8 cellular contexts compared by ENCODE assay signal in the genomic region with DNA sequence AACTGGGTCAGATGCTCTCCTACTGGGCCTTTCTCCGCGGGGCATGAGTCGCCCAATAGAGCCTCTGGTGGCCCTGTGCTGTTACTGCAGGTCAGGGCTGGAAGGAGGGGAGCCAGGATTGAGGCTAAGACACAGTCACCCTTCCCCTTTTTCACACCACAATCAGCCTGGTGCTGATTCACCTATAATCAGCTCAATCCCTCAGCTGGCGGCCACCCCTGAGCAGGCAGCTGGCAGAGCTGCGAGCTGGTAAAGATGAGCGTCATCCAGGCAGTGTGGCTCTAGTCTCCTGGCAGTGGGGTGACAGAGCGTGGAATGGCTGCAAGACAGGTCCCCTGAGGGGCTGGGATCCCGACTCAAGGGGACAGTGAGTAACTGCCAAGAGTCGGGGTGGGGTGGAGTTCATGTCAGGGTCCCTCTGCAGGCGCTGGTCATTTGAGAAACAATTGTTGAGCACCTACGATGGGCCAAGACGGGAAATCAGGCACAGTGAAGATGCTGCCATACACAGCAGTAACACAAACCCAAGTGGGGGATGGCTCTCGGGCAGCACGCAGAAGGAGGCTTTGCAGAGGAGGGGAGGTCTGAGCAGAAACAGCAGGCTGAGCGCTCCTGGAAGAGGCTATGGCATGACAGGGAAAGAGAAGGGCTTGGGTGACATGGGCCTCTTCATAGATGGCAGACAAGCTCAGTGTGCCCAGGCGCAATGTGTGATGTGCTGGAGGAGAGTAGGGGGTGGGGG. TPM values are rescaled to one million over a fixed set of nuclear protein-coding genes. Genes with fewer than 3 reads are reported as not detected.
A peak's percentile ranks its signal among the peaks of the same experiment; 100 is the strongest.
DNase-seq lines count a peak whose midpoint lies in the region; ATAC-seq and TF ChIP-seq lines count a peak whose summit lies in the region.

No MANE protein-coding gene starts in this region.

- in situ Hi-C loops in KBM-7 (cut with MboI; ENCODE audit: low pct_unique_long_range_greater_than_20kb, low sequenced_read_pairs) = no loop called here

- DNase-seq in GM10266 (ENCODE audit: extremely low spot score) (peak; percentile 80), KBM-7 (peak; percentile 93), T-cell (peak in 30 of 34 experiments; percentile 19 to 65 (median 46)), amygdala (lab: John Stamatoyannopoulos, UW) (peak in 38 of 56 donors; percentile 6 to 67 (median 32)), hypothalamus (lab: John Stamatoyannopoulos, UW) (peak in 39 of 51 donors; percentile 11 to 74 (median 39)), amniotic stem cell (lab: John Stamatoyannopoulos, UW) (no peak)
- peak; percentile 57 for DNase-seq in stimulated activated CD4-positive, alpha-beta T cell treated with anti-CD3 and anti-CD28 coated beads, Interleukin-12 subunit alpha, Interleukin-12 subunit beta, amount 100 ng/mL, for 4 hours

- peak; percentile 82 for TF ChIP-seq CTCF in GM10266 (IDR thresholded peaks at IDR 0.05; ENCODE audit: control insufficient read depth, insufficient read depth, low read depth, missing control alignments)

- CTCF ChIA-PET in T-cell (lab: Charles Lee) = interaction anchor here (0.6 to 1.0 kb wide), 4 partner anchors 37 to 202 kb away, joined by 3 to 5 read pairs (median 4); no protein-coding TSS in a partner anchor

- peaks cover 4 to 8% of the 10 kb centered on the region in 2 donors for H3K27me3 Mint-ChIP-seq in T-cell

- no peak overlapping the region for H3K4me3 Mint-ChIP-seq in T-cell

- H3K9me3 Mint-ChIP-seq in T-cell = peaks cover 0 to 4% (median 0%) of the 10 kb centered on the region in 3 donors

- POLR2A ChIA-PET in T-cell (lab: Charles Lee) = interaction anchor here in 1 of 2 donors (0.5 kb wide), 1 partner anchor 119 kb away, joined by 3 read pairs; no protein-coding TSS in a partner anchor

- peak; percentile 88 for ATAC-seq in GM21786 (IDR thresholded peaks at IDR 0.05; ENCODE audit: unreplicated experiment)
- ATAC-seq in T-cell (replicated peaks in 1 of 4) = peak; percentile 89 to 96 (median 94)

- no peaks in the 10 kb centered on the region for H3K36me3 Mint-ChIP-seq in T-cell

- H3K27ac Mint-ChIP-seq in T-cell = no peak overlapping the region

- peaks cover 5 to 8% (median 8%) of the 10 kb centered on the region in 3 donors for H3K4me1 Mint-ChIP-seq in T-cell

RNA-seq across cellular contexts. Expression of a gene that starts 21.8 kb away (rescaled TPM):
- total RNA-seq in T-cell = 10 to 100 TPM in 2 of 5 donors, 1 to 10 TPM in 3; 1.5 to 20.1 (median 3.1) TPM
